ENCODE assay signal across 9 cellular contexts in genomic region chr1:37596182-37596667, GRCh38. TPM values are rescaled to one million over a fixed set of nuclear protein-coding genes. Genes with fewer than 3 reads are reported as not detected.
DNase-seq lines count a peak whose midpoint lies in the region; ATAC-seq, FAIRE-seq and TF ChIP-seq lines count a peak whose summit lies in the region.
"Had no signal": no experiment of that assay in that cellular context is flagged by ENCODE, and none has a peak within 500 bp of the region (broad histone marks: within the 10 kb centered on the region; RNA-seq: fewer than 3 reads in every experiment).

No MANE protein-coding gene starts in this region.

- intact Hi-C loops in A673 (cut with micrococcal nuclease; ENCODE audit: unreplicated experiment) = no loop called here

- no peak overlapping the region for H3K27ac ChIP-seq in A673 (ENCODE audit: low read depth, low read length, poor library complexity, severe bottlenecking)

- H3K36me3 Mint-ChIP-seq in mesothelial cell of epicardium = peaks cover 3% of the 10 kb centered on the region

- H3K4me1 ChIP-seq in A673 (ENCODE audit: insufficient read depth, low read length, poor library complexity, severe bottlenecking) = peaks cover 8% of the 10 kb centered on the region

- peaks cover 25% of the 10 kb centered on the region for H3K36me3 ChIP-seq in A673 (ENCODE audit: insufficient read depth, low read length, poor library complexity, severe bottlenecking)
- peaks cover 5% of the 10 kb centered on the region for H3K36me3 ChIP-seq in bronchial epithelial cell (ENCODE audit: control insufficient read depth, insufficient read depth, low read length)

- H3K9me3 Mint-ChIP-seq in mesothelial cell of epicardium = no peaks in the 10 kb centered on the region

- peak overlapping the region; percentile 99 for H3K4me3 Mint-ChIP-seq in mesothelial cell of epicardium

- peak; percentile 5 for ATAC-seq in HG03439 (IDR thresholded peaks at IDR 0.05; ENCODE audit: unreplicated experiment)
- no peak for ATAC-seq in esophagus mucosa
- no peak for ATAC-seq in GM19324 (IDR thresholded peaks at IDR 0.05; ENCODE audit: low FRiP score, unreplicated experiment)

- peaks cover 4% of the 10 kb centered on the region for H3K27me3 Mint-ChIP-seq in mesothelial cell of epicardium (ENCODE audit: low read depth)

- H3K4me3 ChIP-seq in A673 (ENCODE audit: low read depth, low read length, poor library complexity, severe bottlenecking) (peak overlapping the region; percentile 84), bronchial epithelial cell (ENCODE audit: low read depth, low read length) (peak overlapping the region; percentile 63)

- DNase-seq in A673 (ENCODE audit: low spot score) (no peak), bronchial epithelial cell (ENCODE audit: low read depth) (no peak), mesothelial cell of epicardium (ENCODE audit: low spot score in 2 of 2, unreplicated experiment in 2 of 2) (no peak), NCI-H1417 (lab: John Stamatoyannopoulos, UW) (no peak), SW 1271 (lab: John Stamatoyannopoulos, UW) (no peak)

- no peak for TF ChIP-seq CTCF in A673 (conservative IDR thresholded peaks at IDR 0.05; ENCODE audit: low read depth, low read length)
- no peak for TF ChIP-seq CTCF in bronchial epithelial cell (IDR thresholded peaks at IDR 0.05; ENCODE audit: insufficient read depth, low read length, severe bottlenecking)
- no peak for TF ChIP-seq CTCF in mesothelial cell of epicardium (IDR thresholded peaks at IDR 0.05; ENCODE audit: unreplicated experiment)

- peaks cover 4% of the 10 kb centered on the region for H3K27me3 ChIP-seq in A673 (replicated peaks; ENCODE audit: insufficient read depth, low read depth, low read length, poor library complexity)
- H3K27me3 ChIP-seq in bronchial epithelial cell (ENCODE audit: control insufficient read depth, insufficient read depth, low read length) = no peaks in the 10 kb centered on the region

- BruUV-seq in A673 (replicated peaks; lab: Mats Ljungman, UMichigan) = no TSS peak

- POLR2A ChIA-PET in A673 (lab: Charles Lee; ENCODE audit: low non-redundant PET) = interaction anchor here (0.5 kb wide), 1 partner anchor 88 kb away, joined by 3 read pairs; no protein-coding TSS in a partner anchor

- FAIRE-seq in bronchial epithelial cell (lab: Jason Lieb, UNC) = no peak

- peaks cover 44% of the 10 kb centered on the region for H3K4me1 Mint-ChIP-seq in mesothelial cell of epicardium

- H3K9me3 ChIP-seq in A673 (ENCODE audit: low read depth, low read length, poor library complexity, severe bottlenecking) = no peaks in the 10 kb centered on the region

- CTCF ChIA-PET in A673 (lab: Charles Lee) = no interaction called here

- H3K27ac Mint-ChIP-seq in mesothelial cell of epicardium = peak overlapping the region; percentile 99

RNA-seq across cellular contexts. Expression of gene GNL2, which starts 0.5 kb away (rescaled TPM):
- total RNA-seq in A673 (2021) (101 and 121 TPM in 2 replicates), bronchial epithelial cell (64.5 and 73.4 TPM in 2 replicates), mesothelial cell of epicardium (59.3 to 61.8 TPM (median 61.1 TPM) in 3 replicates), esophagus mucosa (28.6 TPM)

RNA-seq across cellular contexts. Expression of gene RSPO1, which starts 38.5 kb away (rescaled TPM):
- total RNA-seq in A673 (2021) = not detected in 2 replicates
- total RNA-seq in bronchial epithelial cell = not detected in 2 replicates
- 0.20 to 0.51 TPM (median 0.43 TPM) in 3 replicates for total RNA-seq in mesothelial cell of epicardium
- total RNA-seq in esophagus mucosa = 0.20 TPM
- total RNA-seq: activated CD8-positive, alpha-beta memory T cell treated with anti-CD3 and anti-CD28 coated beads for 36 hours had no signal

RNA-seq across cellular contexts. Expression of gene DNALI1, which starts 39.5 kb away (rescaled TPM):
- 6.3 and 11.8 TPM in 2 replicates for total RNA-seq in A673 (2021)
- under 0.01 and 0.26 TPM in 2 replicates for total RNA-seq in bronchial epithelial cell
- 12.5 to 15.7 TPM (median 14.9 TPM) in 3 replicates for total RNA-seq in mesothelial cell of epicardium
- total RNA-seq in esophagus mucosa = 0.16 TPM
- total RNA-seq: activated CD8-positive, alpha-beta memory T cell treated with anti-CD3 and anti-CD28 coated beads for 36 hours had no signal

RNA-seq across cellular contexts. Expression of gene SNIP1, which starts 42.1 kb away (rescaled TPM):
- total RNA-seq in A673 (2021) (18.1 and 18.3 TPM in 2 replicates), bronchial epithelial cell (11.3 and 16.9 TPM in 2 replicates), mesothelial cell of epicardium (22.9 to 27.1 TPM (median 23.7 TPM) in 3 replicates), esophagus mucosa (8.7 TPM)
